Comparison of ENCODE assay signal across 19 cellular contexts in the genomic region with DNA sequence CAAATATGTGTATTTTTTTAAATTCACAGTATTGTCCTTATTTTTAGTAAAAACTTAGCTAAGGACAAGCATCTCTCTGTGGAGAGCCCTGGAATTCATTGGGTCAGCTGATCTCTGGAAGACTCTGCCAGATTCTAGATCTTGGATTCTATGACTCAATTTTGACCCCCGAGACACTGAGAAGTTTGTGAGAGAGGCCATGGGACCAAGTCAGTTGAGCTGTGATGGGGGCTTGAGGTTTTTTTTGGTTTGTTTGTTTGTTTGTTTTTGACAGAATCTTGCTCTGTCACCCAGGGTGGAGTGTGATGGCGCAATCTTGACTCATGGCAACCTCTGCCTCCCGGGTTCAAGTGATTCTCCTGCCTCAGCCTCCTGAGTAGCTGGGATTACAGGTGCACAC. TPM values are rescaled to one million over a fixed set of nuclear protein-coding genes. Genes with fewer than 3 reads are reported as not detected.
A peak's percentile ranks its signal among the peaks of the same experiment; 100 is the strongest.
DNase-seq lines count a peak whose midpoint lies in the region; ATAC-seq and TF ChIP-seq lines count a peak whose summit lies in the region.
"Had no signal": no experiment of that assay in that cellular context is flagged by ENCODE, and none has a peak within 500 bp of the region (broad histone marks: within the 10 kb centered on the region; RNA-seq: fewer than 3 reads in every experiment).

No MANE protein-coding gene starts in this region.

- peak overlapping the region; percentile 89 for H3K27ac Mint-ChIP-seq in HFFc6
- H3K27ac Mint-ChIP-seq: CD14-positive monocyte; dendritic cell treated with granulocyte-macrophage colony-stimulating factor and Interleukin-4, amounts not matched to agents 40 ng/mL and 50 ng/mL, for 4 days had no signal

- DNase-seq in HFFc6, result peak; percentile 33
- DNase-seq in cardiac fibroblast (ENCODE audit: low read depth in 2 of 2), result peak; percentile 25 to 32
- no peak for DNase-seq in tibial artery
- no peak for DNase-seq in NCI-H345 (lab: John Stamatoyannopoulos, UW)
- no peak for DNase-seq in NOMO-1 (lab: John Stamatoyannopoulos, UW; ENCODE audit: unreplicated experiment in 2 of 2)
- DNase-seq: activated CD4-positive, alpha-beta T cell treated with anti-CD3 and anti-CD28 coated beads, Interleukin-2, amount 50 U/mL, for 1 hour; activated T-cell treated with anti-CD3 and anti-CD28 coated beads, Interleukin-2, amount 50 U/mL, for 4 hours; DND-41; hypothalamus; NCI-H1694 treated with DMSO at 0.1 percent for 48 hours; stimulated activated naive CD4-positive, alpha-beta T cell had no signal

- H3K9me3 ChIP-seq in muscle layer of colon (ENCODE audit: low read length) (no peaks in the 10 kb centered on the region), tibial artery (no peaks in the 10 kb centered on the region)

- no peaks in the 10 kb centered on the region for H3K9me3 Mint-ChIP-seq in HFFc6
- H3K9me3 Mint-ChIP-seq: activated T-cell treated with anti-CD3 and anti-CD28 coated beads, Interleukin-2, amount 50 U/mL, for 4 hours; CD14-positive monocyte; dendritic cell treated with granulocyte-macrophage colony-stimulating factor and Interleukin-4, amounts not matched to agents 40 ng/mL and 50 ng/mL, for 4 days had no signal

- H3K9ac ChIP-seq in muscle layer of colon (ENCODE audit: low read length), result no peak overlapping the region

- H3K27ac ChIP-seq in muscle layer of colon (ENCODE audit: low read depth, low read length) (peak overlapping the region; percentile 74), tibial artery (peak overlapping the region; percentile 92 to 94)
- H3K27ac ChIP-seq: SK-N-MC had no signal

- no peak for ATAC-seq in GM21619 (IDR thresholded peaks at IDR 0.05; ENCODE audit: unreplicated experiment)
- ATAC-seq: activated T-cell treated with anti-CD3 and anti-CD28 coated beads, Interleukin-2, amount 50 U/mL, for 4 hours had no signal

- H3K27me3 Mint-ChIP-seq in HFFc6 (ENCODE audit: insufficient read depth), result no peaks in the 10 kb centered on the region; the same call in 1 of the 2 replicates

- H3K4me3 ChIP-seq in cardiac fibroblast (replicated peaks in 1 of 2; ENCODE audit: low read depth in 2 of 2, low read length in 2 of 2) (no peak overlapping the region), muscle layer of colon (ENCODE audit: low read depth in 1 of 2, low read length in 2 of 2) (no peak overlapping the region), tibial artery (no peak overlapping the region)
- H3K4me3 ChIP-seq: SK-N-MC had no signal

- peaks cover 36% of the 10 kb centered on the region for H3K36me3 Mint-ChIP-seq in HFFc6 (ENCODE audit: low read depth)
- H3K36me3 Mint-ChIP-seq: CD14-positive monocyte had no signal

- H3K36me3 ChIP-seq in muscle layer of colon (ENCODE audit: insufficient read depth, low read length) (peaks cover 35% of the 10 kb centered on the region), tibial artery (peaks cover 28 to 42% (median 33%) of the 10 kb centered on the region in 3 donors)

- intact Hi-C loops in tibial artery (cut with DNase I; ENCODE audit: low total_unique reads), result no loop called here

- H3K27me3 ChIP-seq in muscle layer of colon (ENCODE audit: control insufficient read depth in 1 of 2, insufficient read depth in 2 of 2, low read length in 2 of 2) (no peaks in the 10 kb centered on the region), tibial artery (no peaks in the 10 kb centered on the region)

- peak overlapping the region; percentile 37 for H3K4me3 Mint-ChIP-seq in HFFc6
- H3K4me3 Mint-ChIP-seq: activated T-cell treated with anti-CD3 and anti-CD28 coated beads, Interleukin-2, amount 50 U/mL, for 4 hours; CD14-positive monocyte; dendritic cell treated with granulocyte-macrophage colony-stimulating factor and Interleukin-4, amounts not matched to agents 40 ng/mL and 50 ng/mL, for 4 days had no signal

- H3K4me1 Mint-ChIP-seq in HFFc6 (ENCODE audit: low read depth), result peaks cover 74% of the 10 kb centered on the region
- H3K4me1 Mint-ChIP-seq: CD14-positive monocyte had no signal

- H3K4me1 ChIP-seq in muscle layer of colon (ENCODE audit: insufficient read depth, low read length) (peaks cover 87% of the 10 kb centered on the region), tibial artery (peaks cover 10 to 98% (median 91%) of the 10 kb centered on the region in 4 donors)

- TF ChIP-seq CTCF in HFFc6 (IDR thresholded peaks at IDR 0.05) (no peak), cardiac fibroblast (IDR thresholded peaks at IDR 0.05; ENCODE audit: low read depth, low read length) (no peak), tibial artery (IDR thresholded peaks at IDR 0.05) (no peak)

RNA-seq across cellular contexts. Expression of a gene that starts 13.5 kb away (rescaled TPM):
- total RNA-seq in HFFc6 (2021; fragmentation: NEBNext Ultra II Directional; extraction: Animal tissue kit (Norgen Biotek cat#: 25700)), result 10 to 100 TPM; 29.8 to 49.6 (median 39.9) TPM

RNA-seq across cellular contexts. Expression of a gene that starts 44.1 kb away (rescaled TPM):
- 10 to 100 TPM; 19.0 to 37.4 (median 36.5) TPM for total RNA-seq in HFFc6 (2021; fragmentation: NEBNext Ultra II Directional; extraction: Animal tissue kit (Norgen Biotek cat#: 25700))
- total RNA-seq: epithelial cell of proximal tubule, HT-29, NCI-H460 had no signal

RNA-seq across cellular contexts. Expression of a gene that starts 53.1 kb away (rescaled TPM):
- 100 to 1,000 TPM; 114 to 128 (median 122) TPM for total RNA-seq in HFFc6 (2021; fragmentation: NEBNext Ultra II Directional; extraction: Animal tissue kit (Norgen Biotek cat#: 25700))

Comparison
In these comparisons a context has a peak if more than half of its experiments do, and no peak if none do; other contexts are left out.
1. DNase-seq: peak in HFFc6 (single experiment) and cardiac fibroblast (2 of 2); none in tibial artery (0 of 2), NCI-H345 (single experiment) and NOMO-1 (0 of 2).